Comparison of ENCODE assay signal across 8 cellular contexts in the genomic region with DNA sequence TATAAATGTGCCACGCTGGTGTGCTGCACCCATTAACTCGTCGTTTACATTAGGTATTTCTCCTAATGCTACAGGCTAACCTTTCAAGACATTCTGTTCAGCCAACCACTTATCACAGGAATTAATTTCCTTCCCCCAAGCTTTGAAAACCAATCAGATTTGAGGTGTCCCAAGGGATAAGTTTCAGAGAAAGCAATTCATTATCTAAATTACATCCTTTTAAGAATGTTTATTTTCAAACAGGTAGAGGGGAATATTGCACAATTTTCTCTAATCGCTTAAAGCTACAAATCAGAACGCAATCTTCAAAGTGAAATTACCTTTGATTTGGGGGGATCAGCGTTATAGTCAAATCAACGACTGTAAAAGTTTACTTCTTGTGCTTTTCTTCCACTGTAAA. TPM values are rescaled to one million over a fixed set of nuclear protein-coding genes. Genes with fewer than 3 reads are reported as not detected.
DNase-seq lines count a peak whose midpoint lies in the region; ATAC-seq, FAIRE-seq and TF ChIP-seq lines count a peak whose summit lies in the region.

No MANE protein-coding gene starts in this region.

- CTCF ChIA-PET in endothelial cell of umbilical vein (lab: Charles Lee): interaction anchor here (0.8 to 2.4 kb wide), 14 partner anchors 9 to 573 kb away, joined by 3 to 13 read pairs (median 6); partner anchors contain the start of gene SRD5A3

- H3K27me3 Mint-ChIP-seq in T-helper 2 cell treated with Interferon-gamma antibody and Interleukin-4, amounts not matched to agents 5 μg/mL and 100 μg/mL, for 36 hours (ENCODE audit: low read depth): peaks cover 28% of the 10 kb centered on the region

- H3K27me3 ChIP-seq in Peyer's patch (no peaks in the 10 kb centered on the region), endothelial cell of umbilical vein (ENCODE audit: control insufficient read depth in 2 of 2, insufficient read depth in 2 of 2, low read length in 2 of 2) (no peaks in the 10 kb centered on the region), parathyroid adenoma (ENCODE audit: control insufficient read depth, insufficient read depth, low read length) (no peaks in the 10 kb centered on the region)

- no peak for ATAC-seq in esophagus mucosa

- H2AFZ ChIP-seq in endothelial cell of umbilical vein (ENCODE audit: low read depth, low read length) (no peak overlapping the region), parathyroid adenoma (peak overlapping the region; percentile 86)

- intact Hi-C loops in endothelial cell of umbilical vein (cut with micrococcal nuclease): loop anchor here (2.0 to 5.0 kb wide), 6 partner anchors 110 to 888 kb away; partner anchors contain the start of gene KIT

- peaks cover 38% of the 10 kb centered on the region for H3K79me2 ChIP-seq in endothelial cell of umbilical vein (ENCODE audit: control insufficient read depth, insufficient read depth, low read length)
- peaks cover 9% of the 10 kb centered on the region for H3K79me2 ChIP-seq in parathyroid adenoma

- peak overlapping the region; percentile 89 for H3K4me3 Mint-ChIP-seq in T-helper 2 cell treated with Interferon-gamma antibody and Interleukin-4, amounts not matched to agents 5 μg/mL and 100 μg/mL, for 36 hours

- dilution Hi-C loops in endothelial cell of umbilical vein (cut with MboI; ENCODE audit: extremely low pct_ligation_motif_present, low sequenced_read_pairs): no loop called here

- no peaks in the 10 kb centered on the region for H3K9me1 ChIP-seq in endothelial cell of umbilical vein (replicated peaks; ENCODE audit: control insufficient read depth, extremely low read depth, insufficient read depth, low read length)

- H3K9me3 ChIP-seq in Peyer's patch (no peaks in the 10 kb centered on the region), endothelial cell of umbilical vein (replicated peaks; ENCODE audit: control insufficient read depth, insufficient read depth, low read length) (no peaks in the 10 kb centered on the region), parathyroid adenoma (ENCODE audit: control insufficient read depth, low read length) (no peaks in the 10 kb centered on the region)

- H3K27ac Mint-ChIP-seq in T-helper 2 cell treated with Interferon-gamma antibody and Interleukin-4, amounts not matched to agents 5 μg/mL and 100 μg/mL, for 36 hours: no peak overlapping the region

- H3K27ac ChIP-seq in Peyer's patch (peak overlapping the region; percentile 97 to 98 (median 98)), endothelial cell of umbilical vein (ENCODE audit: insufficient read depth, low read depth, low read length) (peak overlapping the region; percentile 45), parathyroid adenoma (peak overlapping the region; percentile 87)

- peak; percentile 37 for FAIRE-seq in endothelial cell of umbilical vein (lab: Jason Lieb, UNC)

- H4K20me1 ChIP-seq in endothelial cell of umbilical vein (replicated peaks; ENCODE audit: control insufficient read depth, extremely low read depth, insufficient read depth, low read length): no peaks in the 10 kb centered on the region

- H3K4me1 Mint-ChIP-seq in T-helper 2 cell treated with Interferon-gamma antibody and Interleukin-4, amounts not matched to agents 5 μg/mL and 100 μg/mL, for 36 hours (ENCODE audit: low read depth): peaks cover 13% of the 10 kb centered on the region

- no peak for DNase-seq in T-helper 2 cell treated with Interferon-gamma antibody and Interleukin-4, amounts not matched to agents 5 μg/mL and 100 μg/mL, for 36 hours (ENCODE audit: low spot score)
- DNase-seq in T-helper 2 cell (no peak), Peyer's patch (no peak), endothelial cell of umbilical vein (ENCODE audit: low read depth, low spot score) (peak; percentile 44), NCI-H2227 (lab: John Stamatoyannopoulos, UW; ENCODE audit: unreplicated experiment) (no peak), hypothalamus (lab: John Stamatoyannopoulos, UW) (no peak)

- no peak for TF ChIP-seq CTCF in Peyer's patch (IDR thresholded peaks at IDR 0.05)
- TF ChIP-seq CTCF in endothelial cell of umbilical vein (IDR thresholded peaks at IDR 0.05; ENCODE audit: extremely low read depth in 1 of 2, insufficient read depth in 1 of 2, low read depth in 1 of 2, low read length in 2 of 2): no peak
- no peak for TF ChIP-seq CTCF in parathyroid adenoma (IDR thresholded peaks at IDR 0.05)

- POLR2A ChIA-PET in endothelial cell of umbilical vein (lab: Charles Lee): no interaction called here

- TF ChIP-seq POLR2A in Peyer's patch (IDR thresholded peaks at IDR 0.05): no peak
- no peak for TF ChIP-seq POLR2A in endothelial cell of umbilical vein (IDR thresholded peaks at IDR 0.05; ENCODE audit: low read depth, low read length)

- peak overlapping the region; percentile 87 for H3K4me2 ChIP-seq in endothelial cell of umbilical vein (ENCODE audit: insufficient read depth, low read length)
- peak overlapping the region; percentile 61 for H3K4me2 ChIP-seq in parathyroid adenoma (ENCODE audit: low read length)

- peak overlapping the region; percentile 59 for H3K9ac ChIP-seq in endothelial cell of umbilical vein (replicated peaks; ENCODE audit: extremely low read depth, insufficient read depth, low read length)
- no peak overlapping the region for H3K9ac ChIP-seq in parathyroid adenoma

- H3K4me3 ChIP-seq in Peyer's patch (peak overlapping the region; percentile 83 to 95 (median 88)), endothelial cell of umbilical vein (replicated peaks in 1 of 3; ENCODE audit: insufficient read depth in 1 of 3, low read depth in 1 of 3, low read length in 3 of 3) (peak overlapping the region; percentile 49 to 86 (median 80)), parathyroid adenoma (ENCODE audit: low read depth, low read length) (peak overlapping the region; percentile 68)

- no peaks in the 10 kb centered on the region for H3K36me3 Mint-ChIP-seq in T-helper 2 cell treated with Interferon-gamma antibody and Interleukin-4, amounts not matched to agents 5 μg/mL and 100 μg/mL, for 36 hours (ENCODE audit: low read depth)

- TSS peak; percentile 34 for BruUV-seq in endothelial cell of umbilical vein (replicated peaks; lab: Mats Ljungman, UMichigan)

- H3K36me3 ChIP-seq in Peyer's patch (no peaks in the 10 kb centered on the region), endothelial cell of umbilical vein (ENCODE audit: control insufficient read depth in 2 of 2, extremely low read depth in 1 of 2, insufficient read depth in 2 of 2, low read length in 2 of 2) (peaks cover 0 to 2% of the 10 kb centered on the region in 2 experiments), parathyroid adenoma (ENCODE audit: control insufficient read depth, insufficient read depth, low read length) (no peaks in the 10 kb centered on the region)

- H3K9me3 Mint-ChIP-seq in T-helper 2 cell treated with Interferon-gamma antibody and Interleukin-4, amounts not matched to agents 5 μg/mL and 100 μg/mL, for 36 hours: no peaks in the 10 kb centered on the region

- H3K4me1 ChIP-seq in Peyer's patch: peaks cover 0 to 17% (median 6%) of the 10 kb centered on the region in 4 donors
- H3K4me1 ChIP-seq in endothelial cell of umbilical vein (ENCODE audit: control insufficient read depth, extremely low read depth, insufficient read depth, low read length): peaks cover 11% of the 10 kb centered on the region
- no peaks in the 10 kb centered on the region for H3K4me1 ChIP-seq in parathyroid adenoma

TF ChIP-seq in endothelial cell of umbilical vein, 7 proteins besides CTCF, POLR2A, EP300 and RAD21:
- no peak for TF ChIP-seq POLR2AphosphoS5 (IDR thresholded peaks at IDR 0.05; ENCODE audit: insufficient read depth, low read depth, low read length)
- no peak for TF ChIP-seq FOS (IDR thresholded peaks at IDR 0.05; ENCODE audit: borderline replicate concordance, insufficient read depth, low read length)
- no peak for TF ChIP-seq EZH2 (IDR thresholded peaks at IDR 0.05; ENCODE audit: borderline replicate concordance, low read depth, low read length, severe bottlenecking)
- no peak for TF ChIP-seq JUN (IDR thresholded peaks at IDR 0.05; ENCODE audit: borderline replicate concordance, insufficient read depth, insufficient read length, low read depth)
- no peak for TF ChIP-seq GATA2 (IDR thresholded peaks at IDR 0.05; ENCODE audit: insufficient read depth, insufficient read length, low read depth, low read length)
- TF ChIP-seq MYC (IDR thresholded peaks at IDR 0.05; ENCODE audit: low read depth, low read length): no peak
- TF ChIP-seq MAX (IDR thresholded peaks at IDR 0.05; ENCODE audit: insufficient read depth, insufficient read length): no peak

RNA-seq across cellular contexts. Expression of gene CLOCK, which starts 1.6 kb away (rescaled TPM):
- total RNA-seq in Peyer's patch (10 to 100 TPM; 23.0 to 32.1 (median 27.8) TPM), endothelial cell of umbilical vein (22.2 and 23.8 TPM in 2 replicates), esophagus mucosa (32.9 TPM)
- 7.4 and 7.5 TPM in 2 replicates for polyA plus RNA-seq in endothelial cell of umbilical vein
- polyA plus RNA-seq in endothelial cell of umbilical vein (2011; cell fraction: cytosol; rRNA removed): 5.6 and 5.8 TPM in 2 replicates
- polyA plus RNA-seq in endothelial cell of umbilical vein (2011; cell fraction: nucleus; rRNA removed): 17.3 and 19.7 TPM in 2 replicates
- polyA plus RNA-seq in endothelial cell of umbilical vein (2012): 9.6 and 12.0 TPM in 2 replicates
- 36.9 and 42.6 TPM in 2 replicates for polyA minus RNA-seq in endothelial cell of umbilical vein
- polyA minus RNA-seq in endothelial cell of umbilical vein (2011; cell fraction: cytosol; rRNA and poly(A)+ RNA removed): 10.7 TPM
- polyA minus RNA-seq in endothelial cell of umbilical vein (2011; cell fraction: nucleus; rRNA and poly(A)+ RNA removed): 43.0 and 57.9 TPM in 2 replicates

RNA-seq across cellular contexts. Expression of gene PDCL2, which starts 46.9 kb away (rescaled TPM):
- total RNA-seq in Peyer's patch: not detected
- not detected in 2 replicates for total RNA-seq in endothelial cell of umbilical vein
- not detected in 2 replicates for polyA plus RNA-seq in endothelial cell of umbilical vein
- not detected in 2 replicates for polyA plus RNA-seq in endothelial cell of umbilical vein (2011; cell fraction: cytosol; rRNA removed)
- polyA plus RNA-seq in endothelial cell of umbilical vein (2011; cell fraction: nucleus; rRNA removed): not detected in 2 replicates
- not detected in 2 replicates for polyA plus RNA-seq in endothelial cell of umbilical vein (2012)
- not detected in 2 replicates for polyA minus RNA-seq in endothelial cell of umbilical vein
- not detected for polyA minus RNA-seq in endothelial cell of umbilical vein (2011; cell fraction: cytosol; rRNA and poly(A)+ RNA removed)
- polyA minus RNA-seq in endothelial cell of umbilical vein (2011; cell fraction: nucleus; rRNA and poly(A)+ RNA removed): not detected in 2 replicates
- 0.28 TPM for total RNA-seq in esophagus mucosa

Comparison
In these comparisons a context has a peak if more than half of its experiments do, and no peak if none do; other contexts are left out.
1. H3K27ac ChIP-seq: peak in every context shown above with its lines; median percentile 98 in Peyer's patch; 87 in parathyroid adenoma; 45 in endothelial cell of umbilical vein.